11 cellular contexts compared by ENCODE assay signal in genomic region chr11:850777-851762, GRCh38. TPM values are rescaled to one million over a fixed set of nuclear protein-coding genes. Genes with fewer than 3 reads are reported as not detected.
A peak's percentile ranks its signal among the peaks of the same experiment; 100 is the strongest.
DNase-seq lines count a peak whose midpoint lies in the region; ATAC-seq and TF ChIP-seq lines count a peak whose summit lies in the region.
"Had no signal": no experiment of that assay in that cellular context is flagged by ENCODE, and none has a peak within 500 bp of the region (broad histone marks: within the 10 kb centered on the region; RNA-seq: fewer than 3 reads in every experiment).

No MANE protein-coding gene starts in this region.

- H3K36me3 Mint-ChIP-seq in activated naive CD4-positive, alpha-beta T cell treated with anti-CD3 and anti-CD28 coated beads for 36 hours (ENCODE audit: low read depth) = no peaks in the 10 kb centered on the region
- no peaks in the 10 kb centered on the region for H3K36me3 Mint-ChIP-seq in activated naive CD4-positive, alpha-beta T cell treated with anti-CD3 and anti-CD28 coated beads, Interleukin-2, amount 50 U/mL, for 72 hours

- H3K27me3 Mint-ChIP-seq in activated naive CD4-positive, alpha-beta T cell treated with anti-CD3 and anti-CD28 coated beads for 36 hours (ENCODE audit: low read depth) = peaks cover 5% of the 10 kb centered on the region

- no peak for TF ChIP-seq CTCF in lower lobe of right lung (IDR thresholded peaks at IDR 0.05)

- intact Hi-C loops in activated naive CD4-positive, alpha-beta T cell treated with anti-CD3 and anti-CD28 coated beads for 36 hours (cut with micrococcal nuclease) = no loop called here
- intact Hi-C loops in lower lobe of right lung (cut with DNase I) = no loop called here

- H3K4me3 ChIP-seq in skeletal muscle cell (ENCODE audit: low read depth, low read length) (peak overlapping the region; percentile 53), lower lobe of right lung (no peak overlapping the region)
- H3K4me3 ChIP-seq: mucosa of descending colon had no signal

- H3K9me3 Mint-ChIP-seq in activated naive CD4-positive, alpha-beta T cell treated with anti-CD3 and anti-CD28 coated beads for 36 hours = no peaks in the 10 kb centered on the region
- no peaks in the 10 kb centered on the region for H3K9me3 Mint-ChIP-seq in activated naive CD4-positive, alpha-beta T cell treated with anti-CD3 and anti-CD28 coated beads, Interleukin-2, amount 50 U/mL, for 72 hours

- DNase-seq in activated naive CD4-positive, alpha-beta T cell treated with anti-CD3 and anti-CD28 coated beads for 36 hours = no peak
- DNase-seq in activated naive CD4-positive, alpha-beta T cell treated with anti-CD3 and anti-CD28 coated beads, Interleukin-2, amount 50 U/mL, for 72 hours (ENCODE audit: low spot score in 2 of 2) = no peak
- DNase-seq in NAMALWA (ENCODE audit: low spot score) (peak; percentile 59), erythroblast (lab: John Stamatoyannopoulos, UW) (peak; percentile 51 to 64), skeletal muscle cell (ENCODE audit: low read depth) (no peak), lower lobe of right lung (no peak)
- DNase-seq in activated CD4-positive, alpha-beta T cell treated with anti-CD3 and anti-CD28 coated beads, Interleukin-2, amount 50 U/mL, for 4 hours = no peak
- DNase-seq: Calu3, mucosa of descending colon had no signal

- H3K4me3 Mint-ChIP-seq in activated naive CD4-positive, alpha-beta T cell treated with anti-CD3 and anti-CD28 coated beads for 36 hours = peak overlapping the region; percentile 9

- H3K27me3 ChIP-seq in lower lobe of right lung (ENCODE audit: low read depth) = no peaks in the 10 kb centered on the region

- peaks cover 5% of the 10 kb centered on the region for H3K4me1 Mint-ChIP-seq in activated naive CD4-positive, alpha-beta T cell treated with anti-CD3 and anti-CD28 coated beads for 36 hours (ENCODE audit: low read depth)

- no peak for ATAC-seq in activated naive CD4-positive, alpha-beta T cell treated with anti-CD3 and anti-CD28 coated beads, Interleukin-2, amount 50 U/mL, for 72 hours
- ATAC-seq in lower lobe of right lung = no peak
- no peak for ATAC-seq in GM18861 (IDR thresholded peaks at IDR 0.05; ENCODE audit: unreplicated experiment)
- ATAC-seq: mucosa of descending colon had no signal

- H3K27ac Mint-ChIP-seq in activated naive CD4-positive, alpha-beta T cell treated with anti-CD3 and anti-CD28 coated beads for 36 hours = no peak overlapping the region
- H3K27ac Mint-ChIP-seq in activated naive CD4-positive, alpha-beta T cell treated with anti-CD3 and anti-CD28 coated beads, Interleukin-2, amount 50 U/mL, for 72 hours = no peak overlapping the region

- peaks cover 39% of the 10 kb centered on the region for H3K4me1 ChIP-seq in lower lobe of right lung

- no peaks in the 10 kb centered on the region for H3K9me3 ChIP-seq in lower lobe of right lung
- H3K9me3 ChIP-seq: mucosa of descending colon had no signal

- H3K27ac ChIP-seq in lower lobe of right lung = no peak overlapping the region
- H3K27ac ChIP-seq: HL-60 had no signal

- no peak for TF ChIP-seq POLR2A in erythroblast (IDR thresholded peaks at IDR 0.05; ENCODE audit: low read length)

- CTCF ChIA-PET in activated naive CD4-positive, alpha-beta T cell treated with anti-CD3 and anti-CD28 coated beads for 36 hours (lab: Charles Lee) = interaction anchor here (0.8 kb wide), 1 partner anchor 200 kb away, joined by 5 read pairs; no protein-coding TSS in a partner anchor

- H3K36me3 ChIP-seq in lower lobe of right lung = peaks cover 20% of the 10 kb centered on the region

RNA-seq across cellular contexts. Expression of gene TSPAN4, which starts 8.4 kb away (rescaled TPM):
- 1 to 10 TPM; 5.0 to 6.3 TPM for total RNA-seq in activated naive CD4-positive, alpha-beta T cell treated with anti-CD3 and anti-CD28 coated beads for 36 hours
- total RNA-seq in activated naive CD4-positive, alpha-beta T cell treated with anti-CD3 and anti-CD28 coated beads, Interleukin-2, amount 50 U/mL, for 72 hours = 10 to 100 TPM; 12.6 to 18.9 TPM
- total RNA-seq in lower lobe of right lung = 140 TPM

RNA-seq across cellular contexts. Expression of gene POLR2L, which starts 8.7 kb away (rescaled TPM):
- 10 to 100 TPM; 68.1 to 68.2 TPM for total RNA-seq in activated naive CD4-positive, alpha-beta T cell treated with anti-CD3 and anti-CD28 coated beads for 36 hours
- total RNA-seq in activated naive CD4-positive, alpha-beta T cell treated with anti-CD3 and anti-CD28 coated beads, Interleukin-2, amount 50 U/mL, for 72 hours = 10 to 100 TPM; 50.4 to 95.1 TPM
- 127 TPM for total RNA-seq in lower lobe of right lung

RNA-seq across cellular contexts. Expression of gene CD151, which starts 18.3 kb away (rescaled TPM):
- 10 to 100 TPM; 16.3 to 18.1 TPM for total RNA-seq in activated naive CD4-positive, alpha-beta T cell treated with anti-CD3 and anti-CD28 coated beads for 36 hours
- 10 to 100 TPM; 42.8 to 46.0 TPM for total RNA-seq in activated naive CD4-positive, alpha-beta T cell treated with anti-CD3 and anti-CD28 coated beads, Interleukin-2, amount 50 U/mL, for 72 hours
- total RNA-seq in lower lobe of right lung = 387 TPM

RNA-seq across cellular contexts. Expression of gene CRACR2B, which starts 23.4 kb away (rescaled TPM):
- under 1 TPM; 0.32 to 0.41 TPM for total RNA-seq in activated naive CD4-positive, alpha-beta T cell treated with anti-CD3 and anti-CD28 coated beads for 36 hours
- 1 to 10 TPM in 1 of 2 donors, under 1 TPM in 1; 0.66 to 1.9 TPM for total RNA-seq in activated naive CD4-positive, alpha-beta T cell treated with anti-CD3 and anti-CD28 coated beads, Interleukin-2, amount 50 U/mL, for 72 hours
- total RNA-seq in lower lobe of right lung = 43.6 TPM

RNA-seq across cellular contexts. Expression of gene PNPLA2, which starts 32.4 kb away (rescaled TPM):
- 10 to 100 TPM; 15.5 to 22.6 TPM for total RNA-seq in activated naive CD4-positive, alpha-beta T cell treated with anti-CD3 and anti-CD28 coated beads for 36 hours
- total RNA-seq in activated naive CD4-positive, alpha-beta T cell treated with anti-CD3 and anti-CD28 coated beads, Interleukin-2, amount 50 U/mL, for 72 hours = 10 to 100 TPM; 24.5 to 49.1 TPM
- 137 TPM for total RNA-seq in lower lobe of right lung

Comparison
In these comparisons a context has a peak if more than half of its experiments do, and no peak if none do; other contexts are left out.
1. DNase-seq: peak in NAMALWA (single experiment) and erythroblast (2 of 2); none in activated naive CD4-positive, alpha-beta T cell treated with anti-CD3 and anti-CD28 coated beads for 36 hours (single experiment), activated naive CD4-positive, alpha-beta T cell treated with anti-CD3 and anti-CD28 coated beads, Interleukin-2, amount 50 U/mL, for 72 hours (0 of 2), skeletal muscle cell (single experiment), lower lobe of right lung (single experiment) and activated CD4-positive, alpha-beta T cell treated with anti-CD3 and anti-CD28 coated beads, Interleukin-2, amount 50 U/mL, for 4 hours (0 of 2).